14 cellular contexts compared by ENCODE assay signal in genomic region chr7:91657386-91658120, GRCh38.
DNase-seq lines count a peak whose midpoint lies in the region; ATAC-seq, FAIRE-seq and TF ChIP-seq lines count a peak whose summit lies in the region.
"Had no signal": no experiment of that assay in that cellular context is flagged by ENCODE, and none has a peak within 500 bp of the region (broad histone marks: within the 10 kb centered on the region; RNA-seq: fewer than 3 reads in every experiment).

No MANE protein-coding gene starts in this region.

- ATAC-seq in HG02610 (IDR thresholded peaks at IDR 0.05; ENCODE audit: unreplicated experiment) (no peak), GM21390 (IDR thresholded peaks at IDR 0.05; ENCODE audit: unreplicated experiment) (no peak)
- ATAC-seq: GM12878 had no signal

- no peaks in the 10 kb centered on the region for H3K36me3 Mint-ChIP-seq in nephron (ENCODE audit: low read depth)
- H3K36me3 Mint-ChIP-seq: naive B cell had no signal

- peaks cover 44% of the 10 kb centered on the region for H3K4me1 Mint-ChIP-seq in nephron
- H3K4me1 Mint-ChIP-seq: naive B cell had no signal

- H3K27me3 Mint-ChIP-seq in nephron (ENCODE audit: low read depth): no peaks in the 10 kb centered on the region

- DNase-seq in COLO829 (ENCODE audit: low spot score) (peak; percentile 18), NCI-H226 (peak; percentile 95), epithelial cell of esophagus (ENCODE audit: low read depth) (peak; percentile 84), frontal cortex (ENCODE audit: low spot score in 2 of 2) (no peak)
- no peak for DNase-seq in stimulated activated CD8-positive, alpha-beta memory T cell treated with anti-CD3 and anti-CD28 coated beads, Interleukin-4, amount 100 ng/mL, for 48 hours
- DNase-seq: activated naive CD4-positive, alpha-beta T cell treated with anti-CD3 and anti-CD28 coated beads, Interleukin-2, amount 50 U/mL, for 16 hours; COR-L47; naive B cell; NCI-H2171; RPMI8226 had no signal

- H3K27ac Mint-ChIP-seq in nephron: peak overlapping the region; percentile 28 to 63 (median 46)
- H3K27ac Mint-ChIP-seq: naive B cell had no signal

- H3K9me3 Mint-ChIP-seq in nephron: no peaks in the 10 kb centered on the region

- no peak overlapping the region for H3K4me3 Mint-ChIP-seq in nephron
- H3K4me3 Mint-ChIP-seq: naive B cell had no signal

- no peak for TF ChIP-seq CTCF in epithelial cell of esophagus (IDR thresholded peaks at IDR 0.05; ENCODE audit: insufficient read depth, low read depth, low read length, missing control alignments)
- TF ChIP-seq CTCF in nephron (IDR thresholded peaks at IDR 0.05; ENCODE audit: unreplicated experiment in 3 of 3): no peak

- no peak for FAIRE-seq in frontal cortex (lab: Jason Lieb, UNC)
- FAIRE-seq: GM12878 had no signal

- H3K4me3 ChIP-seq in epithelial cell of esophagus (ENCODE audit: low read length): no peak overlapping the region
- H3K4me3 ChIP-seq: GM12878 had no signal

Comparison
In these comparisons a context has a peak if more than half of its experiments do, and no peak if none do; other contexts are left out.
1. DNase-seq: peak in COLO829 (single experiment), NCI-H226 (single experiment) and epithelial cell of esophagus (single experiment); none in frontal cortex (0 of 2) and stimulated activated CD8-positive, alpha-beta memory T cell treated with anti-CD3 and anti-CD28 coated beads, Interleukin-4, amount 100 ng/mL, for 48 hours (single experiment).